Comparison of ENCODE assay signal across 9 cellular contexts in the genomic region with DNA sequence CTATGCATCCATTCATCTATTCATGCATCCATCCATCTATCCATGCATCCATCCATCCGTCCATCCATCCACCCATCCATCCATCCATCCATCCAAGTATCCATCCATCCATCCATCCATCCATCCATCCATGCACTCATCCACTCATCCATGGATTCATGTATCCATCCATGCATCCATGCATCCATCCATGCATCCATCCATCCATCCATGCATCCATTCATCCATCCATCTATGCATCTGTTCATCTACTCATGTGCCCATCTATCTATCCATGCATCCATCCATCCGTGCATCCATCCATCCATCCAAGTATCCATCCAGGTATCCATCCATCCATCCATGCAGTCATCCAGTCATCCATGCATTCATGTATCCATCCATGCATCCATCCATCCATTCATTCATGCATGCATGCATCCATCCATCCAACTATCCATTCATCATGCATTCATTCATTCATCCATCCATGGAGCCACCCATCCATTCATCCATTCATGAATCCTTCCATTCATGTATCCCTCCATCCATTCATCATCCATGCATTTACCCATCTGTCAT.
"Had no signal": no experiment of that assay in that cellular context is flagged by ENCODE, and none has a peak within 500 bp of the region (broad histone marks: within the 10 kb centered on the region; RNA-seq: fewer than 3 reads in every experiment).

No MANE protein-coding gene starts in this region.

- H3K4me3 ChIP-seq: GM23248, GM23338, HAP-1 had no signal

- H3K4me2 ChIP-seq: GM23338 had no signal

- H3K36me3 ChIP-seq: HAP-1 had no signal

- FAIRE-seq: H54 had no signal

- H2AFZ ChIP-seq: GM23248, GM23338 had no signal

- H3K27ac ChIP-seq: GM23248 had no signal

- H3K4me1 ChIP-seq: HAP-1 had no signal

- H3K9ac ChIP-seq: GM23248 had no signal

- DNase-seq: GM23248, GOT3, H7, H9, HCEC 1CT, HFFc6 had no signal
